27 cellular contexts compared by ENCODE assay signal in the genomic region with DNA sequence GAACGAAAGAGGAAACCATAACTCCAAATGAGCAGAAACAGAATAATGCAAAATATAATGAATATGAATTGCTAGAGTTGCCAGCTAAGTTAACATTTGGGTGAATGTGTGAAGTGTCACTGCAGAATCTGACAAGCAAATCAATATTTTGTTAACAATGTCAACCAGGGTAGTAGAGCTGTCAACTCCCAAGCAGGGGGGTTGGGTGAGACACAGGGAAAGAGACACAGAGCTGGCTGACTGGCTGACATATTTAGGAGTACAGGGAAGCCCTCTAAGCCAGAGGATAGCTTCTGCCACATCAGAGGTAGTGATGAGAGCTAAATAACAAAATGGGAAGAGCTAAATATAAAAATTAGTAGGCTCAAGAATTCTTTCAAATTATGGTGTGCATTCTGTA.
"Had no signal": no experiment of that assay in that cellular context is flagged by ENCODE, and none has a peak within 500 bp of the region (broad histone marks: within the 10 kb centered on the region; RNA-seq: fewer than 3 reads in every experiment).

No MANE protein-coding gene starts in this region.

- H3K27ac Mint-ChIP-seq: dendritic cell treated with granulocyte-macrophage colony-stimulating factor and Interleukin-4, amounts not matched to agents 40 ng/mL and 50 ng/mL, for 4 days; effector memory CD8-positive, alpha-beta T cell; endodermal cell; mesothelial cell of epicardium had no signal

- H3K4me1 ChIP-seq: colonic mucosa, esophagus squamous epithelium, gastrocnemius medialis, heart right ventricle, left lung, lower lobe of right lung had no signal

- H3K36me3 ChIP-seq: colonic mucosa, esophagus squamous epithelium, gastrocnemius medialis, heart right ventricle, left lung, lower lobe of right lung had no signal

- DNase-seq: colonic mucosa; cortex of kidney; effector CD8-positive, alpha-beta T cell; effector memory CD8-positive, alpha-beta T cell; endodermal cell; erythroblast; esophagus squamous epithelium; foreskin fibroblast; foreskin melanocyte; gastrocnemius medialis; glutamatergic neuron; head of caudate nucleus; heart right ventricle; hippocampal formation; left cardiac atrium; left lung; left ventricle myocardium superior; lower lobe of right lung; mesenchymal stem cell; mucosa of descending colon had no signal

- H3K4me1 Mint-ChIP-seq: endodermal cell, mesothelial cell of epicardium had no signal

- H3K27me3 ChIP-seq: colonic mucosa, esophagus squamous epithelium, gastrocnemius medialis, heart right ventricle, left lung had no signal

- H3K36me3 Mint-ChIP-seq: mesothelial cell of epicardium had no signal

- H3K27ac ChIP-seq: colonic mucosa, epithelial cell of prostate, esophagus squamous epithelium, gastrocnemius medialis, heart right ventricle, left lung, lower lobe of right lung had no signal

- H3K4me3 ChIP-seq: colonic mucosa, esophagus squamous epithelium, gastrocnemius medialis, heart right ventricle, left lung, lower lobe of right lung, mucosa of descending colon had no signal

- H3K4me3 Mint-ChIP-seq: dendritic cell treated with granulocyte-macrophage colony-stimulating factor and Interleukin-4, amounts not matched to agents 40 ng/mL and 50 ng/mL, for 4 days; effector memory CD8-positive, alpha-beta T cell; endodermal cell; mesothelial cell of epicardium had no signal

- FAIRE-seq: endometrium, islet of Langerhans, keratinocyte had no signal

- ATAC-seq: effector memory CD8-positive, alpha-beta T cell; esophagus mucosa; gastrocnemius medialis; heart right ventricle; left cardiac atrium; left lung; left ventricle myocardium superior; lower lobe of right lung; mucosa of descending colon had no signal

- H3K27me3 Mint-ChIP-seq: dendritic cell treated with granulocyte-macrophage colony-stimulating factor and Interleukin-4, amounts not matched to agents 40 ng/mL and 50 ng/mL, for 4 days; effector memory CD8-positive, alpha-beta T cell had no signal

- H3K9me3 ChIP-seq: colonic mucosa, esophagus squamous epithelium, gastrocnemius medialis, left lung, lower lobe of right lung, mucosa of descending colon had no signal
